In genomic region chr13:51793570-51794273, GRCh38 we compare ENCODE assay signal across 8 cellular contexts. TPM values are rescaled to one million over a fixed set of nuclear protein-coding genes. Genes with fewer than 3 reads are reported as not detected.
DNase-seq lines count a peak whose midpoint lies in the region; ATAC-seq and TF ChIP-seq lines count a peak whose summit lies in the region.

No MANE protein-coding gene starts in this region.

- no peaks in the 10 kb centered on the region for H3K4me1 Mint-ChIP-seq in Calu3 (ENCODE audit: low read depth, unreplicated experiment)

- BruUV-seq in Calu3 (replicated peaks; lab: Mats Ljungman, UMichigan): no TSS peak

- intact Hi-C loops in Calu3 (cut with micrococcal nuclease; ENCODE audit: unreplicated experiment): loop anchor here (10.0 kb wide), 2 partner anchors 209 to 669 kb away; partner anchors contain the start of gene WDFY2

- peak overlapping the region; percentile 64 for H3K27ac Mint-ChIP-seq in Calu3 (ENCODE audit: unreplicated experiment)

- H3K36me3 Mint-ChIP-seq in Calu3 (ENCODE audit: insufficient read depth, unreplicated experiment): peaks cover 4% of the 10 kb centered on the region

- CTCF ChIA-PET in Calu3 (lab: Charles Lee): interaction anchor here (0.7 kb wide), 1 partner anchor 9 kb away, joined by 4 read pairs; no protein-coding TSS in a partner anchor

- no peak overlapping the region for H3K4me3 Mint-ChIP-seq in Calu3 (ENCODE audit: low read depth, unreplicated experiment)

- H3K9me3 Mint-ChIP-seq in Calu3 (ENCODE audit: low read depth, unreplicated experiment): no peaks in the 10 kb centered on the region

- ATAC-seq in GM21381 (IDR thresholded peaks at IDR 0.05; ENCODE audit: unreplicated experiment): peak; percentile 42

- TF ChIP-seq CTCF in Calu3 (IDR thresholded peaks at IDR 0.05; ENCODE audit: unreplicated experiment): no peak

- no peaks in the 10 kb centered on the region for H3K27me3 Mint-ChIP-seq in Calu3 (ENCODE audit: unreplicated experiment)

- no peak for DNase-seq in Calu3
- peak; percentile 32 for DNase-seq in HT-29 (ENCODE audit: low spot score)
- DNase-seq in activated CD4-positive, alpha-beta T cell treated with anti-CD3 and anti-CD28 coated beads, Interleukin-2, amount 50 U/mL, for 48 hours: peak; percentile 56 to 71
- DNase-seq in hepatic stellate cell (ENCODE audit: low spot score): peak; percentile 51
- DNase-seq in stimulated activated CD8-positive, alpha-beta memory T cell treated with anti-CD3 and anti-CD28 coated beads, Interleukin-7, amount 100 ng/mL, for 4 hours (ENCODE audit: low read depth in 2 of 2): peak; percentile 38
- no peak for DNase-seq in COLO668 (lab: John Stamatoyannopoulos, UW; ENCODE audit: unreplicated experiment)
- DNase-seq in cerebellar cortex (ENCODE audit: low spot score): no peak

RNA-seq across cellular contexts. Expression of gene DHRS12, which starts 10.2 kb away (rescaled TPM):
- total RNA-seq in Calu3 (2022): 8.1 and 8.4 TPM in 2 replicates
- total RNA-seq in HT-29 (2014; rRNA removed; shearing (Covaris generic)): 8.0 and 9.8 TPM in 2 replicates

RNA-seq across cellular contexts. Expression of gene TMEM272, which starts 51.3 kb away (rescaled TPM):
- not detected in 2 replicates for total RNA-seq in Calu3 (2022)
- not detected in 2 replicates for total RNA-seq in HT-29 (2014; rRNA removed; shearing (Covaris generic))

Comparison
In these comparisons a context has a peak if more than half of its experiments do, and no peak if none do; other contexts are left out.
1. DNase-seq: peak in HT-29 (single experiment), activated CD4-positive, alpha-beta T cell treated with anti-CD3 and anti-CD28 coated beads, Interleukin-2, amount 50 U/mL, for 48 hours (2 of 2), hepatic stellate cell (single experiment) and stimulated activated CD8-positive, alpha-beta memory T cell treated with anti-CD3 and anti-CD28 coated beads, Interleukin-7, amount 100 ng/mL, for 4 hours (2 of 2); none in Calu3 (single experiment), COLO668 (single experiment) and cerebellar cortex (single experiment).